ENCODE assay signal across 9 cellular contexts in the genomic region with DNA sequence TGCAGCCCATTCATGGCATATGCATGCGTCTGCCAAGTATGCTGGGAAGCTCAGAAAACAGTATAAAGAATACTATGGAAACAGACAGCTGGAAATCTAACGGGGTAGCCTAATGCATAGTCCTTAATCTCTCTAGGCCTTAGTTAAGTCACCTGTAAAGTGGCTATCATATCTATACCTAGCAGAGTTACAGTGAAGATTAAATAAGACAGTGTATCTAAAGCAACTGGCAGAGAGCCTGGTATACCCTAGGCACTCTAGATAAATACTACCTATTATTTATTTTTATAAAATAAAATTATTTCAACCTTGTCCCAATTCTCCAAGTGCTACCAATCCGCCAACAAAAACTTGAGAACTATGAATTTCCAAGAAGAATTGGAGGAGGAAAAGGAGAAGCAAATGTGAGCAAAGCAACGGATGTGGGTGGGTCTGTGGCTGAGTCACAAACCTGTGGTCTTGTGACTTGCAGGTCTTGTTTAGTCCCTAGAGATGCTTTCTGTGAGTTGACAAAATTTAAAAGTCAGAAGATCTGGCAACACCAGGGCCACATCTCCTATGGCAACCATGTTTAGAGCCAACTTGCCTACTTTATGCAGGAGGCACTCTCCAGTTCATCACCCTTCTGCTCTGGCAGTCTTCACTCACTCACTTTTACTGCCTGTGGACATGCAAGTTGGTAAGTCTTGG.
A peak's percentile ranks its signal among the peaks of the same experiment; 100 is the strongest.
DNase-seq lines count a peak whose midpoint lies in the region; ATAC-seq and TF ChIP-seq lines count a peak whose summit lies in the region.
"Had no signal": no experiment of that assay in that cellular context is flagged by ENCODE, and none has a peak within 500 bp of the region (broad histone marks: within the 10 kb centered on the region; RNA-seq: fewer than 3 reads in every experiment).

No MANE protein-coding gene starts in this region.

- no TSS peak for BruUV-seq in Calu3 (replicated peaks; lab: Mats Ljungman, UMichigan)

- no peaks in the 10 kb centered on the region for H3K4me1 ChIP-seq in lower lobe of right lung

- no peaks in the 10 kb centered on the region for H3K27me3 ChIP-seq in lower lobe of right lung (ENCODE audit: low read depth)

- POLR2A ChIA-PET in activated CD4-positive, alpha-beta memory T cell treated with anti-CD3 and anti-CD28 coated beads for 36 hours (lab: Charles Lee): no interaction called here

- H3K4me3 Mint-ChIP-seq in Calu3 (ENCODE audit: low read depth, unreplicated experiment): no peak overlapping the region
- H3K4me3 Mint-ChIP-seq in activated CD4-positive, alpha-beta memory T cell treated with anti-CD3 and anti-CD28 coated beads for 36 hours: no peak overlapping the region

- ATAC-seq in GM19324 (IDR thresholded peaks at IDR 0.05; ENCODE audit: low FRiP score, unreplicated experiment) (peak; percentile 58), HG03159 (IDR thresholded peaks at IDR 0.05; ENCODE audit: unreplicated experiment) (peak; percentile 96), lower lobe of right lung (no peak)
- ATAC-seq: HCT116 had no signal

- CTCF ChIA-PET in Calu3 (lab: Charles Lee): no interaction called here
- CTCF ChIA-PET in activated CD4-positive, alpha-beta memory T cell treated with anti-CD3 and anti-CD28 coated beads for 36 hours (lab: Charles Lee): interaction anchor here (0.9 to 2.8 kb wide), 3 partner anchors 64 to 326 kb away, joined by 3 to 12 read pairs (median 3); partner anchors contain the start of gene STEAP1B

- peaks cover 16% of the 10 kb centered on the region for H3K36me3 ChIP-seq in lower lobe of right lung

- no peaks in the 10 kb centered on the region for H3K9me3 Mint-ChIP-seq in Calu3 (ENCODE audit: low read depth, unreplicated experiment)
- H3K9me3 Mint-ChIP-seq in activated CD4-positive, alpha-beta memory T cell treated with anti-CD3 and anti-CD28 coated beads for 36 hours: no peaks in the 10 kb centered on the region

- no peaks in the 10 kb centered on the region for H3K27me3 Mint-ChIP-seq in Calu3 (ENCODE audit: unreplicated experiment)
- peaks cover 7% of the 10 kb centered on the region for H3K27me3 Mint-ChIP-seq in activated CD4-positive, alpha-beta memory T cell treated with anti-CD3 and anti-CD28 coated beads for 36 hours

- DNase-seq in Calu3 (peak; percentile 42), substantia nigra (lab: John Stamatoyannopoulos, UW) (no peak), lower lobe of right lung (no peak), HuH-7.5 (ENCODE audit: low spot score) (no peak), AML-193 (lab: John Stamatoyannopoulos, UW) (no peak)
- DNase-seq in activated CD4-positive, alpha-beta memory T cell treated with anti-CD3 and anti-CD28 coated beads for 36 hours: peak; percentile 61

- peak overlapping the region; percentile 45 for H3K27ac ChIP-seq in substantia nigra (ENCODE audit: low read depth, low read length, poor library complexity, severe bottlenecking)
- H3K27ac ChIP-seq in lower lobe of right lung: no peak overlapping the region

- TF ChIP-seq CTCF in Calu3 (IDR thresholded peaks at IDR 0.05; ENCODE audit: unreplicated experiment) (no peak), lower lobe of right lung (IDR thresholded peaks at IDR 0.05) (no peak)

- H3K9me3 ChIP-seq in lower lobe of right lung: no peaks in the 10 kb centered on the region

- peaks cover 4% of the 10 kb centered on the region for H3K36me3 Mint-ChIP-seq in Calu3 (ENCODE audit: insufficient read depth, unreplicated experiment)
- no peaks in the 10 kb centered on the region for H3K36me3 Mint-ChIP-seq in activated CD4-positive, alpha-beta memory T cell treated with anti-CD3 and anti-CD28 coated beads for 36 hours

- intact Hi-C loops in Calu3 (cut with micrococcal nuclease; ENCODE audit: unreplicated experiment): no loop called here
- intact Hi-C loops in activated CD4-positive, alpha-beta memory T cell treated with anti-CD3 and anti-CD28 coated beads for 36 hours (cut with micrococcal nuclease): no loop called here
- intact Hi-C loops in lower lobe of right lung (cut with DNase I): no loop called here

- peaks cover 20% of the 10 kb centered on the region for H3K4me1 Mint-ChIP-seq in Calu3 (ENCODE audit: low read depth, unreplicated experiment)
- peaks cover 9% of the 10 kb centered on the region for H3K4me1 Mint-ChIP-seq in activated CD4-positive, alpha-beta memory T cell treated with anti-CD3 and anti-CD28 coated beads for 36 hours (ENCODE audit: low read depth)

- peak overlapping the region; percentile 46 for H3K27ac Mint-ChIP-seq in Calu3 (ENCODE audit: unreplicated experiment)
- H3K27ac Mint-ChIP-seq in activated CD4-positive, alpha-beta memory T cell treated with anti-CD3 and anti-CD28 coated beads for 36 hours: no peak overlapping the region

- no peak overlapping the region for H3K4me3 ChIP-seq in lower lobe of right lung

Comparison
In these comparisons a context has a peak if more than half of its experiments do, and no peak if none do; other contexts are left out.
1. DNase-seq: peak in Calu3 (single experiment) and activated CD4-positive, alpha-beta memory T cell treated with anti-CD3 and anti-CD28 coated beads for 36 hours (single experiment); none in substantia nigra (0 of 49), lower lobe of right lung (single experiment), HuH-7.5 (single experiment) and AML-193 (0 of 2).
2. ATAC-seq: peak in GM19324 (single experiment) and HG03159 (single experiment); none in lower lobe of right lung (0 of 2).